In genomic region chr2:201257381-201257940, GRCh38 we compare ENCODE assay signal across 8 cellular contexts. TPM values are rescaled to one million over a fixed set of nuclear protein-coding genes. Genes with fewer than 3 reads are reported as not detected.
DNase-seq lines count a peak whose midpoint lies in the region; ATAC-seq, FAIRE-seq and TF ChIP-seq lines count a peak whose summit lies in the region.

No MANE protein-coding gene starts in this region.

- peaks cover 9% of the 10 kb centered on the region for H3K79me2 ChIP-seq in GM12878 (ENCODE audit: control insufficient read depth, insufficient read depth, low read length)

- H3K4me1 ChIP-seq in SJCRH30 (no peaks in the 10 kb centered on the region), GM12878 (ENCODE audit: control insufficient read depth, insufficient read depth, low read length) (peaks cover 35% of the 10 kb centered on the region)

- H3K4me2 ChIP-seq in GM12878 (ENCODE audit: control insufficient read depth, insufficient read depth), result peak overlapping the region; percentile 97

- TF ChIP-seq RAD21 in GM12878 (IDR thresholded peaks at IDR 0.05; ENCODE audit: insufficient read depth, low read depth, low read length), result no peak

- H3K4me3 ChIP-seq in SJCRH30, result peak overlapping the region; percentile 68
- H3K4me3 ChIP-seq in GM12878, result peak overlapping the region; percentile 62
- peak overlapping the region; percentile 61 for H3K4me3 ChIP-seq in kidney epithelial cell (ENCODE audit: low read depth, low read length)

- H3K36me3 ChIP-seq in SJCRH30 (no peaks in the 10 kb centered on the region), GM12878 (ENCODE audit: control insufficient read depth in 2 of 2, insufficient read depth in 2 of 2, low read length in 1 of 2) (no peaks in the 10 kb centered on the region; a peak in 3 of 4 replicates), kidney epithelial cell (ENCODE audit: control insufficient read depth, insufficient read depth, low read length) (no peaks in the 10 kb centered on the region)

- TF ChIP-seq POLR2A in GM19193 (IDR thresholded peaks at IDR 0.05; ENCODE audit: extremely low read depth, insufficient read depth, insufficient read length) (peak; percentile 31), GM12878 (IDR thresholded peaks at IDR 0.05; ENCODE audit: low read depth, low read length) (peak; percentile 44; the same call in 1 of the 2 replicates)

- H3K27ac ChIP-seq in SJCRH30, result peak overlapping the region; percentile 71
- H3K27ac ChIP-seq in GM12878 (ENCODE audit: control insufficient read depth, insufficient read depth), result peak overlapping the region; percentile 99
- H3K27ac ChIP-seq in substantia nigra (ENCODE audit: low read depth, low read length, poor library complexity, severe bottlenecking), result peak overlapping the region; percentile 26

- TF ChIP-seq EP300 in GM12878 (IDR thresholded peaks at IDR 0.05; ENCODE audit: borderline replicate concordance in 1 of 2, control insufficient read depth in 1 of 2, low read depth in 2 of 2, low read length in 2 of 2), result 0 out of 4 replicates have a peak, but pooled peaks of 1 of the 2 experiments have one; percentile 24

- SMC1A ChIA-PET in GM12878 (lab: Charles Lee; ENCODE audit: uncharacterized antibody, unreplicated experiment), result interaction anchor here (0.6 to 10.5 kb wide), 6 partner anchors 10 to 295 kb away, joined by 3 to 87 read pairs (median 5); no protein-coding TSS in a partner anchor

- BruUV-seq in GM12878 (replicated peaks; lab: Mats Ljungman, UMichigan), result no TSS peak

- no peak for FAIRE-seq in GM12878 (lab: Jason Lieb, UNC)

- WGBS in GM12878 (ENCODE audit: insufficient coverage, insufficient replicate concordance, low lambda C conversion rate, missing lambda C conversion rate), result 11% methylated on average over 11 of the region's 11 CpGs

- RAD21 ChIA-PET in GM12878 (lab: Charles Lee; ENCODE audit: unreplicated experiment), result interaction anchor here (1.2 to 6.4 kb wide), 3 partner anchors 15 to 75 kb away, joined by 4 to 79 read pairs (median 4); partner anchors contain the start of gene CASP10

- in situ Hi-C loops in GM12878 (cut with MboI), result no loop called here

- CTCF ChIA-PET in GM12878 (lab: Yijun Ruan, JAX), result interaction anchor here (1.9 to 6.6 kb wide), 3 partner anchors 21 to 75 kb away, joined by 5 to 34 read pairs (median 9); partner anchors contain the start of gene CASP10

- DNase-seq in AG20443 (ENCODE audit: low spot score), result peak; percentile 52
- peak; percentile 54 to 65 for DNase-seq in SJCRH30
- DNase-seq in GM12878 (ENCODE audit: low read depth, low spot score), result no peak
- DNase-seq in kidney epithelial cell (ENCODE audit: low read depth), result no peak
- DNase-seq in substantia nigra (lab: John Stamatoyannopoulos, UW), result peak in 7 of 49 donors; percentile 12 to 27 (median 18)
- DNase-seq in posterior cingulate gyrus, result no peak

- intact Hi-C loops in GM12878 (cut with micrococcal nuclease; ENCODE audit: unreplicated experiment), result loop anchor here (5.0 kb wide), 1 partner anchor 195 kb away; the partner anchor contains the start of genes STRADB and TRAK2
- intact Hi-C loops in posterior cingulate gyrus (cut with DNase I), result no loop called here

- ATAC-seq in HG03159 (IDR thresholded peaks at IDR 0.05; ENCODE audit: unreplicated experiment) (peak; percentile 47), GM12878 (peak; percentile 70)

- H3K9ac ChIP-seq in GM12878 (ENCODE audit: control insufficient read depth, insufficient read depth, low read length), result peak overlapping the region; percentile 76

- TF ChIP-seq CTCF in GM12878 (IDR thresholded peaks at IDR 0.05 in 2 of 3, conservative IDR thresholded peaks at IDR 0.05 in 1 of 3; ENCODE audit: control insufficient read depth in 2 of 3, extremely low read depth in 1 of 3, insufficient read depth in 1 of 3, low read depth in 3 of 3, low read length in 3 of 3), result no peak
- TF ChIP-seq CTCF in kidney epithelial cell (IDR thresholded peaks at IDR 0.05; ENCODE audit: insufficient read depth, low read length, poor library complexity, severe bottlenecking), result no peak

- no peaks in the 10 kb centered on the region for H4K20me1 ChIP-seq in GM12878 (ENCODE audit: control insufficient read depth, insufficient read depth)

- H3K9me3 ChIP-seq in SJCRH30 (replicated peaks), result no peaks in the 10 kb centered on the region
- no peaks in the 10 kb centered on the region; the same call in 2 of the 3 replicates for H3K9me3 ChIP-seq in GM12878 (replicated peaks; ENCODE audit: control insufficient read depth, insufficient read depth, low read length)

- POLR2A ChIA-PET in GM12878 (lab: Charles Lee), result interaction anchor here (0.8 to 1.4 kb wide), 2 partner anchors 24 to 25 kb away, joined by 3 to 4 read pairs; no protein-coding TSS in a partner anchor

- H3K27me3 ChIP-seq in SJCRH30, result no peaks in the 10 kb centered on the region
- H3K27me3 ChIP-seq in GM12878 (replicated peaks in 1 of 2; ENCODE audit: control insufficient read depth in 2 of 2, insufficient read depth in 2 of 2, low read length in 1 of 2), result no peaks in the 10 kb centered on the region
- H3K27me3 ChIP-seq in kidney epithelial cell (ENCODE audit: control insufficient read depth, insufficient read depth, low read length), result no peaks in the 10 kb centered on the region

- peak overlapping the region; percentile 76 for H2AFZ ChIP-seq in GM12878 (ENCODE audit: control insufficient read depth, low read depth, low read length)

TF ChIP-seq in GM12878, 131 proteins besides CTCF, POLR2A, EP300 and RAD21 (continues in another document):
- TF ChIP-seq SMARCA5 (IDR thresholded peaks at IDR 0.05) (no peak), ETV6 (conservative IDR thresholded peaks at IDR 0.05 in 1 of 2, IDR thresholded peaks at IDR 0.05 in 1 of 2; ENCODE audit: borderline replicate concordance in 1 of 2, low read depth in 1 of 2) (no peak; a peak in 1 of 4 replicates), E2F8 (IDR thresholded peaks at IDR 0.05; ENCODE audit: low read depth, partially characterized antibody) (no peak), ZZZ3 (IDR thresholded peaks at IDR 0.05; ENCODE audit: control insufficient read depth, insufficient read length, low read depth) (no peak), TARDBP (IDR thresholded peaks at IDR 0.05; ENCODE audit: borderline replicate concordance) (no peak), BCLAF1 (IDR thresholded peaks at IDR 0.05) (no peak)

RNA-seq across cellular contexts. Expression of gene CASP8, which starts 2.9 kb away (rescaled TPM):
- 11.6 and 14.4 TPM in 2 replicates for total RNA-seq in SJCRH30 (2014; rRNA removed; shearing (Covaris generic))
- 92.2 and 99.0 TPM in 2 replicates for total RNA-seq in GM12878 (2013; cell fraction: nucleolus; rRNA removed)
- total RNA-seq in GM12878 (2014; rRNA removed) (43.0 and 48.4 TPM in 2 replicates), GM12878 (2014; rRNA removed; fragmentation: Illumina TruSeq; extraction: Trizol) (53.1 and 57.7 TPM in 2 replicates), GM12878 (2021) (34.6 and 36.8 TPM in 2 replicates), kidney epithelial cell (13.9 and 14.2 TPM in 2 replicates)
- 17.8 TPM for polyA plus RNA-seq in GM12878 (2011; ENCODE audit: low read depth)
- polyA plus RNA-seq in GM12878 (2011; rRNA removed) (31.1 and 42.1 TPM in 2 replicates), GM12878 (2014; fragmentation: Illumina TruSeq; extraction: Trizol) (54.1 and 66.4 TPM in 2 replicates), GM12878 (2014; fragmentation: Nextera tagmentation; extraction: Ambion mirVana) (10 to 100 TPM; 18.6 to 22.3 TPM), GM12878 (2014; rRNA removed) (36.4 and 46.4 TPM in 2 replicates), GM12878 (2016; fragmentation: Nextera tagmentation; extraction: Ambion mirVana) (10 to 100 TPM; 37.5 to 42.4 TPM)
- 16.9 and 20.5 TPM in 2 replicates for polyA plus RNA-seq in GM12878 (2011; cell fraction: cytosol; rRNA removed)
- polyA plus RNA-seq in GM12878 (2011; cell fraction: nucleus; rRNA removed), result 26.6 and 31.5 TPM in 2 replicates
- 11.3 and 12.5 TPM in 2 replicates for polyA plus RNA-seq in GM12878 (2012)
- polyA minus RNA-seq in GM12878 (2011; rRNA and poly(A)+ RNA removed), result 21.1 and 24.3 TPM in 2 replicates
- 11.7 and 12.3 TPM in 2 replicates for polyA minus RNA-seq in GM12878 (2011; cell fraction: cytosol; rRNA and poly(A)+ RNA removed)
- polyA minus RNA-seq in GM12878 (2011; cell fraction: nucleus; rRNA and poly(A)+ RNA removed), result 17.3 and 21.4 TPM in 2 replicates

Comparison
In these comparisons a context has a peak if more than half of its experiments do, and no peak if none do; other contexts are left out.
1. DNase-seq: peak in AG20443 (single experiment) and SJCRH30 (2 of 2); none in GM12878 (single experiment), kidney epithelial cell (single experiment) and posterior cingulate gyrus (0 of 10).
2. H3K27ac ChIP-seq: peak in every context shown above with its lines; median percentile 99 in GM12878; 71 in SJCRH30; 26 in substantia nigra.
3. Peak in every context shown above with its lines, with median percentiles within 50 percentile points of each other: H3K4me3 ChIP-seq.